8 cellular contexts compared by ENCODE assay signal in the genomic region with DNA sequence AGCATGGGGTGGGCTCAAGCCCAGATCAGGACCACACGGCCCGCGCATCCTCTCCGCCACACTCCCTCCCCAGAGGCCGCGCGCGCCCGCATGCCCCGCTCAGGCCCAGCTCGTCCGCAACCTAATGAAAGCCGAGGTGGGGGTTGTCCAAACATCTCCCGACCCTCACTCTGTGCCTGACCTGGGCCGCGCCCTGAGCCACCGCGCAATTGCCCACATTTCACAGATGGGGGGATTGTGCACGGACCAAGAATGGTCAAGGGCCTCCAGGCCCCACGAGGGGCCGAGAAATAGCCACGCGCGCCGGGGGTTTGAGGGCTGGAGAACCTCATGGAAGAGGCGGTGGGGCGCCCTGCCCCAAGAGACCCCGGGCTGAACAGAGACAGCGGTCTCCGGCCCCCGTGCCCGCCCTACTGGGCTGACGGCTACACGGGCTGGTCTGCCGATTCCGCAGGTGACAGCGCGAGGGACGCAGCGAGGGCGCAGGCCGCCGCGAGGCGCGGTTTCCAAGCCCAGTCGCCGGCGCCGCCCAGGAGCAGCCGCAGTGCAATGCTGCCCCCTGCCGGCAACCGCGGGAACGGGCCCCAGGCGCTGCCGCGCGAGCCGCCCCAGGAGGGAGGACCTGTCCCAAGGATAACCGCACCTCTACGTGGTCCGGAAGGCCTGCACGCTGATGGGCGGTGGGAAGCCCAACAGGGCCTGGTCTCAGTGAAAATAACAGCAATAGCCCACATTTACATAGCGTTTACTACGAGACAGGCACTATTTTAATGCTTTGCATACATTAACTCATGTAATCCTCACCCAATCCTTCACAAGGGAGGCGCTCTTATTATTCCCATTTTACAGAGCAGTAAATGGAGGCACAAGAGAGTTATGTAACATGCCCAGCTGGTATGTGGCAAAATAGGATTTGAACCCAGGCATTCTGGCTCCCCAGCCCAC. TPM values are rescaled to one million over a fixed set of nuclear protein-coding genes. Genes with fewer than 3 reads are reported as not detected.
A peak's percentile ranks its signal among the peaks of the same experiment; 100 is the strongest.
DNase-seq lines count a peak whose midpoint lies in the region; ATAC-seq and TF ChIP-seq lines count a peak whose summit lies in the region.

No MANE protein-coding gene starts in this region.

- no TSS peak for BruUV-seq in Panc1 (replicated peaks; lab: Mats Ljungman, UMichigan)

- peak; percentile 71 for DNase-seq in Caki2 (ENCODE audit: low read depth)
- peak; percentile 22 for DNase-seq in Panc1 (ENCODE audit: low read depth, low spot score)
- DNase-seq in activated T-helper 1 cell treated with anti-CD3 and anti-CD28 coated beads, Interleukin-2, amount 50 U/mL, for 16 hours (ENCODE audit: low read depth in 1 of 2, low spot score in 1 of 2) = peak; percentile 73 to 84
- DNase-seq in fibroblast of villous mesenchyme (ENCODE audit: low read depth) = peak; percentile 45
- peak; percentile 66 for DNase-seq in omental fat pad (ENCODE audit: low spot score)
- peak; percentile 63 to 69 for DNase-seq in tibial nerve (ENCODE audit: low spot score in 2 of 2)

- TF ChIP-seq CTCF in Panc1 (IDR thresholded peaks at IDR 0.05) (peak; percentile 100), fibroblast of villous mesenchyme (IDR thresholded peaks at IDR 0.05; ENCODE audit: insufficient read depth, low read depth, low read length) (peak; percentile 82), omental fat pad (IDR thresholded peaks at IDR 0.05) (peak in 2 of 3 donors; percentile 71 to 96), tibial nerve (IDR thresholded peaks at IDR 0.05) (peak; percentile 98 to 99 (median 99))

- POLR2A ChIA-PET in Panc1 (lab: Charles Lee) = no interaction called here

- H3K4me3 ChIP-seq in Panc1 (ENCODE audit: low read depth in 2 of 2, low read length in 2 of 2) (no peak overlapping the region), fibroblast of villous mesenchyme (ENCODE audit: low read depth, low read length) (no peak overlapping the region), tibial nerve (peak overlapping the region; percentile 13 to 44 (median 27))

- intact Hi-C loops in Panc1 (cut with micrococcal nuclease; ENCODE audit: unreplicated experiment) = loop anchor here (5.0 to 10.0 kb wide), 4 partner anchors 115 to 1822 kb away; no protein-coding TSS in a partner anchor

- 13 to 20% methylated on average over 27 to 39 of the region's 68 CpGs for WGBS in tibial nerve, 2 donors

- peaks cover 11% of the 10 kb centered on the region for H3K27me3 ChIP-seq in Panc1 (ENCODE audit: control insufficient read depth, insufficient read depth, low read length)
- peaks cover 0 to 39% of the 10 kb centered on the region in 2 donors for H3K27me3 ChIP-seq in tibial nerve

- H3K4me1 ChIP-seq in Panc1 (ENCODE audit: control insufficient read depth, insufficient read depth, low read length) (no peaks in the 10 kb centered on the region), tibial nerve (peaks cover 0 to 18% (median 2%) of the 10 kb centered on the region in 4 donors)

- H3K27ac ChIP-seq in Panc1 (ENCODE audit: low read length) (no peak overlapping the region), tibial nerve (no peak overlapping the region)

- TF ChIP-seq POLR2A in tibial nerve (IDR thresholded peaks at IDR 0.05) = no peak

- H3K9me3 ChIP-seq in Panc1 (ENCODE audit: control insufficient read depth, insufficient read depth, low read depth, low read length) (no peaks in the 10 kb centered on the region), tibial nerve (no peaks in the 10 kb centered on the region)

- no peak for TF ChIP-seq EP300 in tibial nerve (IDR thresholded peaks at IDR 0.05)

- H3K36me3 ChIP-seq in Panc1 (ENCODE audit: control insufficient read depth, insufficient read depth, low read length) (no peaks in the 10 kb centered on the region), tibial nerve (no peaks in the 10 kb centered on the region)

- ATAC-seq in GM19397 (IDR thresholded peaks at IDR 0.05; ENCODE audit: unreplicated experiment) = peak; percentile 96
- peak; percentile 90 for ATAC-seq in HG03457 (IDR thresholded peaks at IDR 0.05; ENCODE audit: unreplicated experiment)
- ATAC-seq in Panc1 = peak; percentile 99
- peak; percentile 80 for ATAC-seq in omental fat pad (ENCODE audit: low FRiP score)

- CTCF ChIA-PET in Panc1 (lab: Charles Lee) = interaction anchor here (1.3 kb wide), 1 partner anchor 29 kb away, joined by 3 read pairs; no protein-coding TSS in a partner anchor

- in situ Hi-C loops in Caki2 (cut with HindIII; ENCODE audit: low pct_unique_long_range_greater_than_20kb, low sequenced_read_pairs) (no loop called here), Panc1 (cut with HindIII; ENCODE audit: low pct_unique_long_range_greater_than_20kb, low sequenced_read_pairs) (no loop called here)

RNA-seq across cellular contexts. Expression of a gene that starts 10.5 kb away (rescaled TPM):
- 2.6 and 6.6 TPM in 2 replicates for total RNA-seq in Caki2 (2014; rRNA removed; shearing (Covaris generic); ENCODE audit: low replicate concordance)
- total RNA-seq in Panc1 (2021; ENCODE audit: unreplicated experiment) (2.3 TPM), fibroblast of villous mesenchyme (under 0.01 TPM in 1 of 2 replicates, not detected in the other), omental fat pad (1 to 10 TPM; 1.5 to 3.5 (median 2.4) TPM), tibial nerve (10 to 100 TPM in 3 of 4 donors, 1 to 10 TPM in 1; 7.7 to 16.3 (median 10.5) TPM)
- polyA plus RNA-seq in Panc1 (2012; ENCODE audit: insufficient read length) = 3.8 TPM

Comparison
In these comparisons a context has a peak if more than half of its experiments do, and no peak if none do; other contexts are left out.
1. DNase-seq: peak in every context shown above with its lines; median percentile 78 in activated T-helper 1 cell treated with anti-CD3 and anti-CD28 coated beads, Interleukin-2, amount 50 U/mL, for 16 hours; 71 in Caki2; 66 in omental fat pad; 66 in tibial nerve; 45 in fibroblast of villous mesenchyme; 22 in Panc1.
2. H3K4me3 ChIP-seq: peak in tibial nerve (4 of 4); none in Panc1 (0 of 2) and fibroblast of villous mesenchyme (single experiment).
3. Peak in every context shown above with its lines, with median percentiles within 50 percentile points of each other: ATAC-seq and CTCF ChIP-seq.